In genomic region chr20:6524305-6524704, GRCh38 we compare ENCODE assay signal across 8 cellular contexts.
"Had no signal": no experiment of that assay in that cellular context is flagged by ENCODE, and none has a peak within 500 bp of the region (broad histone marks: within the 10 kb centered on the region; RNA-seq: fewer than 3 reads in every experiment).

No MANE protein-coding gene starts in this region.

- DNase-seq: IMR-90, KBM-7, KG1 had no signal

- H3K36me3 Mint-ChIP-seq: IgD-negative memory B cell had no signal

- H3K4me3 ChIP-seq: K562 had no signal

- H3K9ac ChIP-seq: KMS-11 had no signal

- FAIRE-seq: HTR-8/SVneo, K562 had no signal

- ATAC-seq: K562 had no signal

- H3K4me3 Mint-ChIP-seq: IgD-negative memory B cell had no signal

- H3K27me3 Mint-ChIP-seq: IgD-negative memory B cell had no signal

- H3K4me2 ChIP-seq: KMS-11 had no signal

- H3K27ac Mint-ChIP-seq: IgD-negative memory B cell had no signal

- H3K27ac ChIP-seq: HL-60, KMS-11 had no signal

- H3K4me1 Mint-ChIP-seq: IgD-negative memory B cell had no signal
